Comparison of ENCODE assay signal across 8 cellular contexts in genomic region chr19:11797491-11797890, GRCh38. TPM values are rescaled to one million over a fixed set of nuclear protein-coding genes. Genes with fewer than 3 reads are reported as not detected.
DNase-seq lines count a peak whose midpoint lies in the region; ATAC-seq and TF ChIP-seq lines count a peak whose summit lies in the region.

No MANE protein-coding gene starts in this region.

- H3K4me2 ChIP-seq in H9 (ENCODE audit: insufficient read depth, insufficient read length, low read length) = peak overlapping the region; percentile 82

- TF ChIP-seq CTCF in CD4-positive, alpha-beta T cell (IDR thresholded peaks at IDR 0.05) = peak; percentile 90
- TF ChIP-seq CTCF in H9 (conservative IDR thresholded peaks at IDR 0.05) = peak; percentile 88
- TF ChIP-seq CTCF in prostate gland (IDR thresholded peaks at IDR 0.05) = peak; percentile 72 to 91 (median 86)

- H3K9me3 Mint-ChIP-seq in CD4-positive, alpha-beta T cell = peaks cover 2% of the 10 kb centered on the region
- peaks cover 0 to 3% of the 10 kb centered on the region in 2 experiments; a peak in 4 of 5 replicates for H3K9me3 Mint-ChIP-seq in H9

- H3K4me3 Mint-ChIP-seq in CD4-positive, alpha-beta T cell = peak overlapping the region; percentile 93
- H3K4me3 Mint-ChIP-seq in H9 = peak overlapping the region; percentile 15 to 88; a peak in 4 of 5 replicates

- no peaks in the 10 kb centered on the region for H3K9me3 ChIP-seq in CD4-positive, alpha-beta T cell (ENCODE audit: control insufficient read depth, low read length)
- H3K9me3 ChIP-seq in H9 (ENCODE audit: control insufficient read depth, low read depth, low read length) (no peaks in the 10 kb centered on the region), prostate gland (no peaks in the 10 kb centered on the region)

- no peak overlapping the region for H2BK5ac ChIP-seq in H9 (ENCODE audit: insufficient read length, low read length)

- no peak overlapping the region for H3K23ac ChIP-seq in H9 (ENCODE audit: insufficient read length, low read depth, low read length)

- H3K4me1 ChIP-seq in H9 (ENCODE audit: insufficient read depth, low read length) (0 out of 2 replicates have a peak, but pooled peaks cover 2% of the 10 kb centered on the region), prostate gland (replicated peaks) (peaks cover 8% of the 10 kb centered on the region)

- no peak overlapping the region for H3K18ac ChIP-seq in H9 (ENCODE audit: insufficient read length, low read depth, low read length)

- DNase-seq in CD4-positive, alpha-beta T cell = peak; percentile 58 to 73 (median 65)
- DNase-seq in H9 (peak; percentile 80), NCI-H1436 treated with DMSO at 0.1 percent for 48 hours (lab: John Stamatoyannopoulos, UW) (peak; percentile 76), T-helper 2 cell (peak; percentile 19 to 79 (median 61)), anterior cingulate cortex (lab: John Stamatoyannopoulos, UW) (peak in 54 of 58 donors; percentile 12 to 81 (median 58)), left ventricle myocardium superior (peak; percentile 88), prostate gland (ENCODE audit: low spot score) (peak; percentile 92), ureter (ENCODE audit: low spot score) (peak; percentile 89)

- no peak overlapping the region for H3K14ac ChIP-seq in H9 (ENCODE audit: insufficient read depth, low read length)

- no peak overlapping the region for H3K56ac ChIP-seq in H9 (ENCODE audit: insufficient read length, low read depth, low read length)

- no peak overlapping the region for H3K4ac ChIP-seq in H9 (ENCODE audit: low read depth, low read length)

- no peaks in the 10 kb centered on the region for H4K20me1 ChIP-seq in H9 (ENCODE audit: control insufficient read depth, insufficient read depth, insufficient read length)

- H4K8ac ChIP-seq in H9 (replicated peaks; ENCODE audit: insufficient read length, low read depth, low read length) = no peak overlapping the region

- H3K79me1 ChIP-seq in H9 (ENCODE audit: insufficient read depth, low read depth, low read length, poor library complexity, severe bottlenecking) = no peaks in the 10 kb centered on the region

- H2AFZ ChIP-seq in H9 (ENCODE audit: low read length) = peak overlapping the region; percentile 70

- no peak overlapping the region for H3K4me3 ChIP-seq in prostate gland

- no peak overlapping the region for H2BK120ac ChIP-seq in H9 (ENCODE audit: low read depth, low read length, poor library complexity, severe bottlenecking)

- H2BK15ac ChIP-seq in H9 (ENCODE audit: low read depth, low read length) = no peak overlapping the region

- intact Hi-C loops in CD4-positive, alpha-beta T cell (cut with DNase I, micrococcal nuclease) = loop anchor here in 1 of 2 experiments (1.0 to 5.0 kb wide), 5 partner anchors 83 to 344 kb away; no protein-coding TSS in a partner anchor
- intact Hi-C loops in left ventricle myocardium superior (cut with micrococcal nuclease) = no loop called here
- intact Hi-C loops in prostate gland (cut with DNase I) = loop anchor here (5.0 kb wide), 1 partner anchor 345 kb away; the partner anchor contains the start of gene ZNF20

- POLR2A ChIA-PET in CD4-positive, alpha-beta T cell (lab: Charles Lee) = interaction anchor here (0.7 to 2.3 kb wide), 12 partner anchors 10 to 643 kb away, joined by 3 to 15 read pairs (median 3); partner anchors contain the start of genes ZNF439, ZNF440, ZNF441 and ZNF443

- H2BK12ac ChIP-seq in H9 (ENCODE audit: insufficient read length, low read depth, low read length) = no peak overlapping the region

- H3K9ac ChIP-seq in H9 (ENCODE audit: extremely low read depth, insufficient read length, low read length) = no peak overlapping the region

- TF ChIP-seq POLR2A in prostate gland (IDR thresholded peaks at IDR 0.05) = no peak

- H3K27ac Mint-ChIP-seq in CD4-positive, alpha-beta T cell = peak overlapping the region; percentile 79
- peak overlapping the region in 2 of 3 experiments; percentile 45 to 53; a peak in 1 of 7 replicates for H3K27ac Mint-ChIP-seq in H9

- H4K91ac ChIP-seq in H9 (ENCODE audit: insufficient read length, low read depth, low read length) = no peak overlapping the region

- peaks cover 22% of the 10 kb centered on the region for H3K4me1 Mint-ChIP-seq in CD4-positive, alpha-beta T cell (ENCODE audit: low read depth)
- H3K4me1 Mint-ChIP-seq in H9 = peaks cover 12% of the 10 kb centered on the region in 2 experiments

- H3K23me2 ChIP-seq in H9 (ENCODE audit: insufficient read length, low read depth, low read length, poor library complexity, severe bottlenecking) = peaks cover 10% of the 10 kb centered on the region

- H3K36me3 ChIP-seq in prostate gland = no peaks in the 10 kb centered on the region

- ATAC-seq in CD4-positive, alpha-beta T cell (ENCODE audit: poor library complexity) = peak; percentile 64
- ATAC-seq in left ventricle myocardium superior = peak; percentile 94

- H3K27ac ChIP-seq in CD4-positive, alpha-beta T cell (ENCODE audit: low read depth, low read length) = no peak overlapping the region
- H3K27ac ChIP-seq in H9 (ENCODE audit: insufficient read length, low read depth, low read length) = no peak overlapping the region
- H3K27ac ChIP-seq in prostate gland = peak overlapping the region in 1 of 2 donors; percentile 81

- no CpG with 5 or more reads among the region's 8 CpGs for WGBS in H9 (ENCODE audit: extremely low coverage, insufficient read length, low lambda C conversion rate)
- WGBS in prostate gland = 4% methylated on average over 8 of the region's 8 CpGs

- no peaks in the 10 kb centered on the region for H3K79me2 ChIP-seq in H9 (ENCODE audit: insufficient read depth, low read length)

- H3T11ph ChIP-seq in H9 (ENCODE audit: low read length) = no peak overlapping the region

- H3K27me3 ChIP-seq in CD4-positive, alpha-beta T cell (ENCODE audit: control insufficient read depth, insufficient read depth, low read length) = no peaks in the 10 kb centered on the region
- no peaks in the 10 kb centered on the region for H3K27me3 ChIP-seq in H9 (ENCODE audit: insufficient read depth, low read length)
- no peaks in the 10 kb centered on the region for H3K27me3 ChIP-seq in prostate gland (replicated peaks; ENCODE audit: insufficient read depth)

- CTCF ChIA-PET in CD4-positive, alpha-beta T cell (lab: Charles Lee) = interaction anchor here (0.5 to 3.3 kb wide), 20 partner anchors 11 to 343 kb away, joined by 3 to 45 read pairs (median 5); partner anchors contain the start of genes ZNF20, ZNF440, ZNF700 and ZNF763

- no peak overlapping the region for H4K5ac ChIP-seq in H9 (ENCODE audit: insufficient read length, low read depth, low read length)

- H2AK5ac ChIP-seq in H9 (ENCODE audit: insufficient read length, low read length) = no peak overlapping the region

- peaks cover 4% of the 10 kb centered on the region for H3K36me3 Mint-ChIP-seq in CD4-positive, alpha-beta T cell (ENCODE audit: low read depth)
- no peaks in the 10 kb centered on the region for H3K36me3 Mint-ChIP-seq in H9 (ENCODE audit: insufficient read depth in 1 of 3, low read depth in 3 of 3)

- no peak overlapping the region for H2BK20ac ChIP-seq in H9 (ENCODE audit: low read depth, low read length, poor library complexity, severe bottlenecking)

- H3K27me3 Mint-ChIP-seq in CD4-positive, alpha-beta T cell = no peaks in the 10 kb centered on the region
- peaks cover 58% of the 10 kb centered on the region for H3K27me3 Mint-ChIP-seq in H9 (ENCODE audit: low read depth)

RNA-seq across cellular contexts. Expression of gene ZNF491, which starts 0.8 kb away (rescaled TPM):
- total RNA-seq in CD4-positive, alpha-beta T cell = 1 to 10 TPM in 1 of 2 experiments, under 1 TPM in 1; 0.41 to 1.1 TPM
- total RNA-seq in H9 (2021) (0.61 and 0.77 TPM in 2 replicates), left ventricle myocardium superior (2.6 TPM), prostate gland (1 to 10 TPM; 1.6 to 2.3 TPM), ureter (2.3 TPM)

RNA-seq across cellular contexts. Expression of gene ZNF440, which starts 16.6 kb away (rescaled TPM):
- 1 to 10 TPM; 5.8 to 6.8 TPM for total RNA-seq in CD4-positive, alpha-beta T cell
- total RNA-seq in H9 (2021) (4.1 and 4.4 TPM in 2 replicates), left ventricle myocardium superior (4.5 TPM), prostate gland (10 to 100 TPM; 17.5 to 17.9 TPM), ureter (74.7 TPM)

RNA-seq across cellular contexts. Expression of gene ZNF441, which starts 30.7 kb away (rescaled TPM):
- total RNA-seq in CD4-positive, alpha-beta T cell = 1 to 10 TPM; 2.6 to 4.1 TPM
- total RNA-seq in H9 (2021) = 0.85 and 1.3 TPM in 2 replicates
- total RNA-seq in left ventricle myocardium superior = 4.5 TPM
- 1 to 10 TPM; 6.9 to 7.3 TPM for total RNA-seq in prostate gland
- 17.9 TPM for total RNA-seq in ureter

RNA-seq across cellular contexts. Expression of gene ZNF439, which starts 51.0 kb away (rescaled TPM):
- 1 to 10 TPM; 6.3 to 6.6 TPM for total RNA-seq in CD4-positive, alpha-beta T cell
- total RNA-seq in H9 (2021) (2.2 and 3.3 TPM in 2 replicates), left ventricle myocardium superior (3.7 TPM), prostate gland (10 to 100 TPM in 1 of 2 donors, 1 to 10 TPM in 1; 8.5 to 16.1 TPM), ureter (25.3 TPM)

RNA-seq across cellular contexts. Expression of gene ZNF823, which starts 58.7 kb away (rescaled TPM):
- total RNA-seq in CD4-positive, alpha-beta T cell = 1 to 10 TPM; 1.7 to 2.2 TPM
- total RNA-seq in H9 (2021) = 2.3 and 2.5 TPM in 2 replicates
- 3.1 TPM for total RNA-seq in left ventricle myocardium superior
- 1 to 10 TPM; 3.5 to 5.9 TPM for total RNA-seq in prostate gland
- 21.5 TPM for total RNA-seq in ureter
